ENCODE assay signal across 11 cellular contexts in the genomic region with DNA sequence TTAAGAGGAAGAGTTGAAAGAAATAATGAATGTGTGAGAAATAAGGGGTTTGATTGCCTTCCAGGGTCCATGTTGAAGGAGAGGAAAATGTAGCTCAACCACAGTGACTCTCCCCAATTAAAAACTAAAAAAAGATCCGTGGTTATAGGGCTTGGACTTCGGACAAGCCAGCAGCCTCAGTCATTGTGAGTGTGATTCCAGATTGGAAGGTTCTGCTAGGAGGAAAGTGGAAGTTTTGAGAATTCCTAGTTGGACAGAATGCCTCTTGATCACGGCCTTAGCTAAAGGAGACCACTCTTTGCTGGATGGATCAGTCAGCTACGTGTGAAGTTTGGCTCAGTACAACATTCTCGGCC. TPM values are rescaled to one million over a fixed set of nuclear protein-coding genes. Genes with fewer than 3 reads are reported as not detected.
DNase-seq lines count a peak whose midpoint lies in the region; ATAC-seq lines count a peak whose summit lies in the region.
"Had no signal": no experiment of that assay in that cellular context is flagged by ENCODE, and none has a peak within 500 bp of the region (broad histone marks: within the 10 kb centered on the region; RNA-seq: fewer than 3 reads in every experiment).

No MANE protein-coding gene starts in this region.

- H3K4me3 ChIP-seq in GM23248, result peak overlapping the region; percentile 11; the same call in 1 of the 2 replicates
- H3K4me3 ChIP-seq: testis had no signal

- H3K9me3 ChIP-seq in GM23248 (ENCODE audit: low read depth), result no peaks in the 10 kb centered on the region
- H3K9me3 ChIP-seq: testis had no signal

- H3K27ac ChIP-seq in GM23248, result peak overlapping the region; percentile 64
- H3K27ac ChIP-seq: testis had no signal

- H3K4me2 ChIP-seq in GM23248 (ENCODE audit: unreplicated experiment), result peak overlapping the region; percentile 49

- no peaks in the 10 kb centered on the region for H3K36me3 ChIP-seq in GM23248 (ENCODE audit: low read depth)

- H3K4me1 ChIP-seq in GM23248 (ENCODE audit: insufficient read depth), result peaks cover 42% of the 10 kb centered on the region

- H3K79me2 ChIP-seq in GM23248 (ENCODE audit: insufficient read depth), result peaks cover 100% of the 10 kb centered on the region

- H3F3A ChIP-seq in GM23248 (ENCODE audit: insufficient read depth), result peaks cover 46% of the 10 kb centered on the region

- H4K20me1 ChIP-seq in GM23248 (ENCODE audit: insufficient read depth), result no peaks in the 10 kb centered on the region

- ATAC-seq in HG02970 (IDR thresholded peaks at IDR 0.05; ENCODE audit: low FRiP score, unreplicated experiment) (no peak), HG03378 (IDR thresholded peaks at IDR 0.05; ENCODE audit: unreplicated experiment) (no peak)

- H3K27me3 ChIP-seq in GM23248 (replicated peaks; ENCODE audit: insufficient read depth), result no peaks in the 10 kb centered on the region
- H3K27me3 ChIP-seq: testis had no signal

- in situ Hi-C loops in GM23248 (cut with MboI), result no loop called here

- WGBS in GM23248 (ENCODE audit: low coverage in 1 of 2, low lambda C conversion rate in 2 of 2, missing lambda C conversion rate in 2 of 2), 2 experiments, result 8 to 12% methylated on average over 5 of the region's 5 CpGs

- DNase-seq in AG08395 (ENCODE audit: low spot score), result peak; percentile 79
- DNase-seq in GM23248, result peak; percentile 76
- peak; percentile 79 for DNase-seq in astrocyte of the hippocampus (ENCODE audit: low read depth, low spot score)
- peak; percentile 59 for DNase-seq in myocyte (ENCODE audit: low read depth)
- no peak for DNase-seq in HuH-7 (ENCODE audit: low spot score)
- no peak for DNase-seq in activated CD4-positive, alpha-beta T cell treated with anti-CD3 and anti-CD28 coated beads for 48 hours
- DNase-seq: foreskin melanocyte, NCI-H1417 treated with DMSO at 0.1 percent for 48 hours, testis had no signal

- H3K9ac ChIP-seq in GM23248, result peak overlapping the region; percentile 47

- H3K9me2 ChIP-seq in GM23248 (ENCODE audit: insufficient read depth), result no peaks in the 10 kb centered on the region

- no peak overlapping the region for H2AFZ ChIP-seq in GM23248

RNA-seq across cellular contexts. Expression of a gene that starts 27.3 kb away (rescaled TPM):
- 186 and 199 TPM in 2 replicates for total RNA-seq in GM23248 (2014; rRNA removed; shearing (Covaris generic))
- 60.6 and 61.7 TPM in 2 replicates for polyA plus RNA-seq in GM23248 (2016; fragmentation: Nextera tagmentation; extraction: Ambion mirVana)
- total RNA-seq in myocyte, result 4.4 and 7.8 TPM in 2 replicates
- 50.5 TPM for polyA plus RNA-seq in myocyte (2012)

Comparison
In these comparisons a context has a peak if more than half of its experiments do, and no peak if none do; other contexts are left out.
1. DNase-seq: peak in AG08395 (single experiment), GM23248 (single experiment), astrocyte of the hippocampus (single experiment) and myocyte (single experiment); none in HuH-7 (single experiment) and activated CD4-positive, alpha-beta T cell treated with anti-CD3 and anti-CD28 coated beads for 48 hours (single experiment).
2. RNA of a gene that starts 27.3 kb away (total RNA-seq): 186 to 199 TPM in GM23248; 4.4 to 7.8 TPM in myocyte; every median in the first group is over 10 times any median in the second.